3 cellular contexts compared by ENCODE assay signal in genomic region chr2:71471276-71471675, GRCh38.
TF ChIP-seq lines count a peak whose summit lies in the region.

No MANE protein-coding gene starts in this region.

TF ChIP-seq in SK-N-SH, 30 proteins besides CTCF, POLR2A, EP300 and RAD21:
- no peak for TF ChIP-seq USF1 (IDR thresholded peaks at IDR 0.05; ENCODE audit: borderline replicate concordance, low read depth)
- TF ChIP-seq SMC3 (IDR thresholded peaks at IDR 0.05; ENCODE audit: low read depth, low read length) = no peak
- TF ChIP-seq SIN3A (IDR thresholded peaks at IDR 0.05; ENCODE audit: borderline replicate concordance, low read depth, low read length) = no peak
- TF ChIP-seq FOSL2 (IDR thresholded peaks at IDR 0.05; ENCODE audit: borderline replicate concordance, low read depth) = peak; percentile 21; the same call in 1 of the 2 replicates
- TF ChIP-seq TCF12 (IDR thresholded peaks at IDR 0.05) = peak; percentile 12; the same call in 1 of the 2 replicates
TF ChIP-seq in SK-N-SH: peak in this region for 2.

TF ChIP-seq in SK-N-SH treated with all-trans-retinoic acid at 6 μM for 48 hours, 23 proteins besides CTCF, POLR2A, EP300 and RAD21:
- TF ChIP-seq ISL1 (CRISPR knock-in tag; IDR thresholded peaks at IDR 0.05) (no peak), ZNF565 (CRISPR knock-in tag; conservative IDR thresholded peaks at IDR 0.05; ENCODE audit: low read depth) (no peak), ZFP3 (CRISPR knock-in tag; IDR thresholded peaks at IDR 0.05) (no peak), POU6F1 (CRISPR knock-in tag; IDR thresholded peaks at IDR 0.05; ENCODE audit: borderline replicate concordance, low read depth) (no peak), CSDC2 (CRISPR knock-in tag; IDR thresholded peaks at IDR 0.05) (no peak), TCF4 (CRISPR knock-in tag; IDR thresholded peaks at IDR 0.05; ENCODE audit: borderline replicate concordance) (no peak), ZNF70 (CRISPR knock-in tag; IDR thresholded peaks at IDR 0.05) (no peak), OSR1 (CRISPR knock-in tag; IDR thresholded peaks at IDR 0.05) (no peak), ZFP30 (CRISPR knock-in tag; IDR thresholded peaks at IDR 0.05) (no peak), PATZ1 (CRISPR knock-in tag; IDR thresholded peaks at IDR 0.05; ENCODE audit: borderline replicate concordance) (no peak), ZC3H10 (CRISPR knock-in tag; IDR thresholded peaks at IDR 0.05) (no peak)
TF ChIP-seq in SK-N-SH treated with all-trans-retinoic acid at 6 μM for 48 hours: peak in this region for 0.

TF ChIP-seq in endothelial cell of umbilical vein, 7 proteins besides CTCF, POLR2A, EP300 and RAD21:
- TF ChIP-seq MYC (IDR thresholded peaks at IDR 0.05; ENCODE audit: low read depth, low read length) (no peak), MAX (IDR thresholded peaks at IDR 0.05; ENCODE audit: insufficient read depth, insufficient read length) (no peak), JUN (IDR thresholded peaks at IDR 0.05; ENCODE audit: borderline replicate concordance, insufficient read depth, insufficient read length, low read depth) (no peak), GATA2 (IDR thresholded peaks at IDR 0.05; ENCODE audit: insufficient read depth, insufficient read length, low read depth, low read length) (no peak), POLR2AphosphoS5 (IDR thresholded peaks at IDR 0.05; ENCODE audit: insufficient read depth, low read depth, low read length) (no peak), FOS (IDR thresholded peaks at IDR 0.05; ENCODE audit: borderline replicate concordance, insufficient read depth, low read length) (no peak), EZH2 (IDR thresholded peaks at IDR 0.05; ENCODE audit: borderline replicate concordance, low read depth, low read length, severe bottlenecking) (no peak)
